Comparison of ENCODE assay signal across 17 cellular contexts in genomic region chr14:97846156-97846555, GRCh38.
DNase-seq lines count a peak whose midpoint lies in the region; ATAC-seq and TF ChIP-seq lines count a peak whose summit lies in the region.
"Had no signal": no experiment of that assay in that cellular context is flagged by ENCODE, and none has a peak within 500 bp of the region (broad histone marks: within the 10 kb centered on the region; RNA-seq: fewer than 3 reads in every experiment).

No MANE protein-coding gene starts in this region.

- CTCF ChIA-PET in HEK293 (lab: Yijun Ruan, JAX), result no interaction called here

- no peaks in the 10 kb centered on the region for H3K36me3 Mint-ChIP-seq in activated T-cell treated with anti-CD3 and anti-CD28 coated beads, Interleukin-2, amount 50 U/mL, for 4 hours (ENCODE audit: insufficient read depth)
- H3K36me3 Mint-ChIP-seq in activated T-cell treated with anti-CD3 and anti-CD28 coated beads, Interleukin-2, amount 50 U/mL, for 72 hours (ENCODE audit: insufficient read depth in 2 of 2), result no peaks in the 10 kb centered on the region

- peaks cover 6% of the 10 kb centered on the region for H3K4me1 Mint-ChIP-seq in activated T-cell treated with anti-CD3 and anti-CD28 coated beads, Interleukin-2, amount 50 U/mL, for 4 hours (ENCODE audit: low read depth)
- H3K4me1 Mint-ChIP-seq in activated T-cell treated with anti-CD3 and anti-CD28 coated beads, Interleukin-2, amount 50 U/mL, for 72 hours (ENCODE audit: low read depth), result no peaks in the 10 kb centered on the region

- H3K4me1 ChIP-seq in HEK293 (ENCODE audit: control insufficient read depth, insufficient read depth, low read length) (no peaks in the 10 kb centered on the region), osteoblast (ENCODE audit: insufficient read depth, low read length) (no peaks in the 10 kb centered on the region)
- H3K4me1 ChIP-seq: Peyer's patch had no signal

- no peaks in the 10 kb centered on the region for H3K27me3 Mint-ChIP-seq in activated T-cell treated with anti-CD3 and anti-CD28 coated beads, Interleukin-2, amount 50 U/mL, for 4 hours (ENCODE audit: low read depth)
- peaks cover 6% of the 10 kb centered on the region for H3K27me3 Mint-ChIP-seq in activated T-cell treated with anti-CD3 and anti-CD28 coated beads, Interleukin-2, amount 50 U/mL, for 72 hours (ENCODE audit: low read depth)

- H3K4me3 ChIP-seq in HEK293 (ENCODE audit: low read depth, low read length) (no peak overlapping the region), osteoblast (ENCODE audit: insufficient read depth, low read length) (no peak overlapping the region)
- H3K4me3 ChIP-seq: GM12878, GM23338, Peyer's patch had no signal

- H3K36me3 ChIP-seq in HEK293 (ENCODE audit: control insufficient read depth in 2 of 2, insufficient read depth in 1 of 2, low read length in 2 of 2) (no peaks in the 10 kb centered on the region), osteoblast (ENCODE audit: insufficient read depth, low read length) (no peaks in the 10 kb centered on the region)
- H3K36me3 ChIP-seq: Peyer's patch had no signal

- H3K27ac Mint-ChIP-seq in activated T-cell treated with anti-CD3 and anti-CD28 coated beads, Interleukin-2, amount 50 U/mL, for 72 hours, result no peak overlapping the region
- H3K27ac Mint-ChIP-seq: GM23338 had no signal

- POLR2A ChIA-PET in HEK293 (lab: Yijun Ruan, JAX), result no interaction called here

- no peak overlapping the region for H3K4me3 Mint-ChIP-seq in activated T-cell treated with anti-CD3 and anti-CD28 coated beads, Interleukin-2, amount 50 U/mL, for 4 hours
- H3K4me3 Mint-ChIP-seq in activated T-cell treated with anti-CD3 and anti-CD28 coated beads, Interleukin-2, amount 50 U/mL, for 72 hours, result no peak overlapping the region
- H3K4me3 Mint-ChIP-seq: GM23338 had no signal

- no peaks in the 10 kb centered on the region for H3K9me3 ChIP-seq in HEK293 (ENCODE audit: control insufficient read depth, insufficient read depth, low read depth, low read length)
- peaks cover 3% of the 10 kb centered on the region for H3K9me3 ChIP-seq in osteoblast (ENCODE audit: low read depth, low read length)
- H3K9me3 ChIP-seq: Peyer's patch had no signal

- no peaks in the 10 kb centered on the region for H3K9me3 Mint-ChIP-seq in activated T-cell treated with anti-CD3 and anti-CD28 coated beads, Interleukin-2, amount 50 U/mL, for 4 hours
- no peaks in the 10 kb centered on the region for H3K9me3 Mint-ChIP-seq in activated T-cell treated with anti-CD3 and anti-CD28 coated beads, Interleukin-2, amount 50 U/mL, for 72 hours
- H3K9me3 Mint-ChIP-seq: GM23338 had no signal

- TF ChIP-seq CTCF in HEK293 (tag by site-specific recombination; IDR thresholded peaks at IDR 0.05) (no peak), osteoblast (IDR thresholded peaks at IDR 0.05; ENCODE audit: extremely low read depth, low read depth, low read length) (no peak)

- H2AFZ ChIP-seq in osteoblast (ENCODE audit: low read length), result no peak overlapping the region
- H2AFZ ChIP-seq: GM23338 had no signal

- H3K79me2 ChIP-seq in osteoblast (ENCODE audit: insufficient read depth, low read length), result no peaks in the 10 kb centered on the region

- H3K27me3 ChIP-seq in osteoblast (ENCODE audit: insufficient read depth, low read length), result no peaks in the 10 kb centered on the region
- H3K27me3 ChIP-seq: Peyer's patch had no signal

- peak; percentile 61 to 72 for ATAC-seq in activated T-cell treated with anti-CD3 and anti-CD28 coated beads, Interleukin-2, amount 50 U/mL, for 4 hours
- ATAC-seq in activated T-cell treated with anti-CD3 and anti-CD28 coated beads, Interleukin-2, amount 50 U/mL, for 72 hours (replicated peaks in 1 of 2), result peak; percentile 72 to 90
- no peak for ATAC-seq in HG03175 (IDR thresholded peaks at IDR 0.05; ENCODE audit: unreplicated experiment)
- ATAC-seq: GM12878, GM23338 had no signal

- no peaks in the 10 kb centered on the region for H4K20me1 ChIP-seq in osteoblast (ENCODE audit: insufficient read depth, low read length)

- DNase-seq in activated T-cell treated with anti-CD3 and anti-CD28 coated beads, Interleukin-2, amount 50 U/mL, for 4 hours, result no peak
- no peak for DNase-seq in activated T-cell treated with anti-CD3 and anti-CD28 coated beads, Interleukin-2, amount 50 U/mL, for 1 hour
- DNase-seq in activated T-cell treated with anti-CD3 and anti-CD28 coated beads, Interleukin-2, amount 50 U/mL, for 72 hours, result peak; percentile 15 to 26
- DNase-seq in osteoblast (ENCODE audit: insufficient read length, low spot score, missing footprints), result peak; percentile 5
- DNase-seq in Kasumi-1 (lab: John Stamatoyannopoulos, UW), result no peak
- DNase-seq: DMS 273 treated with DMSO at 0.1 percent for 48 hours, GDM1, NCI-H1105, NCI-H1694, NCI-H510A treated with DMSO at 0.1 percent for 48 hours, Peyer's patch, Right ventricle myocardium superior had no signal

- H3K27ac ChIP-seq in HEK293 (ENCODE audit: extremely low read depth, low read depth, low read length), result no peak overlapping the region
- H3K27ac ChIP-seq in osteoblast (ENCODE audit: low read depth, low read length), result no peak overlapping the region
- H3K27ac ChIP-seq: C4-2B, Peyer's patch had no signal

- H3K4me2 ChIP-seq in osteoblast (ENCODE audit: insufficient read depth, low read length), result no peak overlapping the region
- H3K4me2 ChIP-seq: GM23338 had no signal

TF ChIP-seq in HEK293, 187 proteins besides CTCF, POLR2A, EP300 and RAD21:
- TF ChIP-seq, protein P1, sequence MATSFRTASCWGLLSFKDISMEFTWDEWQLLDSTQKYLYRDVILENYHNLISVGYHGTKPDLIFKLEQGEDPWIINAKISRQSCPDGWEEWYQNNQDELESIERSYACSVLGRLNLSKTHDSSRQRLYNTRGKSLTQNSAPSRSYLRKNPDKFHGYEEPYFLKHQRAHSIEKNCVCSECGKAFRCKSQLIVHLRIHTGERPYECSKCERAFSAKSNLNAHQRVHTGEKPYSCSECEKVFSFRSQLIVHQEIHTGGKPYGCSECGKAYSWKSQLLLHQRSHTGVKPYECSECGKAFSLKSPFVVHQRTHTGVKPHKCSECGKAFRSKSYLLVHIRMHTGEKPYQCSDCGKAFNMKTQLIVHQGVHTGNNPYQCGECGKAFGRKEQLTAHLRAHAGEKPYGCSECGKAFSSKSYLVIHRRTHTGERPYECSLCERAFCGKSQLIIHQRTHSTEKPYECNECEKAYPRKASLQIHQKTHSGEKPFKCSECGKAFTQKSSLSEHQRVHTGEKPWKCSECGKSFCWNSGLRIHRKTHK (tag by site-specific recombination; IDR thresholded peaks at IDR 0.05), result 0 out of 2 replicates have a peak, but pooled peaks have one; percentile 5
- TF ChIP-seq ZNF423 (tag by site-specific recombination; IDR thresholded peaks at IDR 0.05), result no peak

Comparison
In these comparisons a context has a peak if more than half of its experiments do, and no peak if none do; other contexts are left out.
1. DNase-seq: peak in activated T-cell treated with anti-CD3 and anti-CD28 coated beads, Interleukin-2, amount 50 U/mL, for 72 hours (2 of 2) and osteoblast (single experiment); none in activated T-cell treated with anti-CD3 and anti-CD28 coated beads, Interleukin-2, amount 50 U/mL, for 4 hours (single experiment), activated T-cell treated with anti-CD3 and anti-CD28 coated beads, Interleukin-2, amount 50 U/mL, for 1 hour (single experiment) and Kasumi-1 (0 of 2).